13 cellular contexts compared by ENCODE assay signal in genomic region chr6:160400426-160400825, GRCh38. TPM values are rescaled to one million over a fixed set of nuclear protein-coding genes. Genes with fewer than 3 reads are reported as not detected.
A peak's percentile ranks its signal among the peaks of the same experiment; 100 is the strongest.
DNase-seq lines count a peak whose midpoint lies in the region; ATAC-seq and TF ChIP-seq lines count a peak whose summit lies in the region.
"Had no signal": no experiment of that assay in that cellular context is flagged by ENCODE, and none has a peak within 500 bp of the region (broad histone marks: within the 10 kb centered on the region; RNA-seq: fewer than 3 reads in every experiment).

No MANE protein-coding gene starts in this region.

- no peak for ATAC-seq in HG02610 (IDR thresholded peaks at IDR 0.05; ENCODE audit: unreplicated experiment)
- ATAC-seq: stimulated activated naive CD8-positive, alpha-beta T cell treated with anti-CD3 and anti-CD28 coated beads, Interleukin-15, Interleukin-2, amounts not matched to agents 100 U/mL and 50 U/mL, for 24 hours had no signal

- no peaks in the 10 kb centered on the region for H3K4me1 ChIP-seq in fibroblast of lung (ENCODE audit: control insufficient read depth, extremely low read depth, insufficient read depth, low read length)
- H3K4me1 ChIP-seq in sigmoid colon: peaks cover 0 to 19% (median 8%) of the 10 kb centered on the region in 4 donors
- no peaks in the 10 kb centered on the region for H3K4me1 ChIP-seq in Caco-2

- H3K9me3 ChIP-seq in fibroblast of lung (ENCODE audit: control insufficient read depth, insufficient read depth, low read depth, low read length): no peaks in the 10 kb centered on the region
- H3K9me3 ChIP-seq in sigmoid colon: no peaks in the 10 kb centered on the region
- no peaks in the 10 kb centered on the region for H3K9me3 ChIP-seq in Caco-2

- H4K20me1 ChIP-seq in fibroblast of lung (ENCODE audit: control insufficient read depth, extremely low read depth, insufficient read depth, low read length): no peaks in the 10 kb centered on the region

- no peak for TF ChIP-seq CTCF in fibroblast of lung (conservative IDR thresholded peaks at IDR 0.05 in 1 of 2, IDR thresholded peaks at IDR 0.05 in 1 of 2; ENCODE audit: low read depth in 1 of 2, low read length in 2 of 2)
- TF ChIP-seq CTCF in sigmoid colon (IDR thresholded peaks at IDR 0.05): no peak
- TF ChIP-seq CTCF in Caco-2 (IDR thresholded peaks at IDR 0.05; ENCODE audit: insufficient read depth in 1 of 2, low read depth in 1 of 2, low read length in 1 of 2, severe bottlenecking in 1 of 2, unreplicated experiment in 1 of 2): no peak

- H3K4me1 Mint-ChIP-seq in Caco-2 (ENCODE audit: low read depth, unreplicated experiment): no peaks in the 10 kb centered on the region

- no peak overlapping the region for H3K27ac ChIP-seq in fibroblast of lung (ENCODE audit: insufficient read depth, low read length)
- H3K27ac ChIP-seq in sigmoid colon: peak overlapping the region; percentile 47 to 79 (median 65)

- CTCF ChIA-PET in Caco-2 (lab: Charles Lee): no interaction called here

- H3K36me3 ChIP-seq in fibroblast of lung (ENCODE audit: control insufficient read depth, insufficient read depth, low read length) (no peaks in the 10 kb centered on the region), sigmoid colon (no peaks in the 10 kb centered on the region), Caco-2 (ENCODE audit: control insufficient read depth, insufficient read depth, low read length) (no peaks in the 10 kb centered on the region)

- no peak overlapping the region for H3K4me3 Mint-ChIP-seq in Caco-2 (ENCODE audit: unreplicated experiment)

- WGBS in sigmoid colon, 2 donors: 56 to 79% methylated on average over 2 of the region's 2 CpGs

- intact Hi-C loops in sigmoid colon (cut with DNase I): no loop called here
- intact Hi-C loops in Caco-2 (cut with micrococcal nuclease; ENCODE audit: unreplicated experiment): no loop called here

- H3K4me2 ChIP-seq in fibroblast of lung (ENCODE audit: extremely low read depth, insufficient read depth, low read length): no peak overlapping the region

- no peaks in the 10 kb centered on the region for H3K27me3 Mint-ChIP-seq in Caco-2 (ENCODE audit: insufficient read depth, unreplicated experiment)
- H3K27me3 Mint-ChIP-seq: progenitor cell of endocrine pancreas had no signal

- no peaks in the 10 kb centered on the region for H3K79me2 ChIP-seq in fibroblast of lung (ENCODE audit: control insufficient read depth, insufficient read depth, low read length)

- TF ChIP-seq EP300 in sigmoid colon (IDR thresholded peaks at IDR 0.05): peak; percentile 31 to 90 (median 75)

- no peak for TF ChIP-seq POLR2A in sigmoid colon (IDR thresholded peaks at IDR 0.05)

- no peak overlapping the region for H3K9ac ChIP-seq in fibroblast of lung (ENCODE audit: insufficient read depth, low read length)

- H3K27me3 ChIP-seq in fibroblast of lung (ENCODE audit: control insufficient read depth, insufficient read depth, low read length) (no peaks in the 10 kb centered on the region), sigmoid colon (no peaks in the 10 kb centered on the region), Caco-2 (replicated peaks; ENCODE audit: control insufficient read depth, insufficient read depth, low read length) (no peaks in the 10 kb centered on the region)

- no peak overlapping the region for H2AFZ ChIP-seq in fibroblast of lung (ENCODE audit: low read length)

- no peak overlapping the region for H3K4me3 ChIP-seq in fibroblast of lung (replicated peaks in 1 of 4; ENCODE audit: control extremely low read depth in 1 of 4, insufficient read depth in 1 of 4, low read depth in 3 of 4, low read length in 4 of 4)
- no peak overlapping the region for H3K4me3 ChIP-seq in sigmoid colon
- no peak overlapping the region for H3K4me3 ChIP-seq in Caco-2 (ENCODE audit: low read depth, low read length)

- no peaks in the 10 kb centered on the region for H3K36me3 Mint-ChIP-seq in Caco-2 (ENCODE audit: insufficient read depth, unreplicated experiment)

- DNase-seq in H4 (ENCODE audit: low spot score) (peak; percentile 7), OCI-M1 (lab: John Stamatoyannopoulos, UW) (peak; percentile 42), fibroblast of lung (ENCODE audit: low read depth in 2 of 2) (peak; percentile 19 to 60), sigmoid colon (no peak), NCI-H1694 treated with DMSO at 0.1 percent for 48 hours (lab: John Stamatoyannopoulos, UW) (no peak), Caco-2 (no peak)
- no peak for DNase-seq in effector CD8-positive, alpha-beta T cell (lab: John Stamatoyannopoulos, UW)
- DNase-seq: C1 segment of cervical spinal cord; stimulated activated naive CD8-positive, alpha-beta T cell treated with anti-CD3 and anti-CD28 coated beads, Interleukin-15, Interleukin-2, amounts not matched to agents 100 U/mL and 50 U/mL, for 24 hours had no signal

- H3K9me3 Mint-ChIP-seq in Caco-2 (ENCODE audit: unreplicated experiment): no peaks in the 10 kb centered on the region

- H3K27ac Mint-ChIP-seq in Caco-2 (ENCODE audit: unreplicated experiment): no peak overlapping the region

- no TSS peak for BruUV-seq in Caco-2 (replicated peaks; lab: Mats Ljungman, UMichigan)

- POLR2A ChIA-PET in Caco-2 (lab: Charles Lee): interaction anchor here (0.6 kb wide), 1 partner anchor 79 kb away, joined by 4 read pairs; no protein-coding TSS in a partner anchor

RNA-seq across cellular contexts. Expression of gene SLC22A3, which starts 52.2 kb away (rescaled TPM):
- total RNA-seq in H4 (2014; rRNA removed; shearing (Covaris generic)): not detected in 2 replicates
- under 0.01 and 0.26 TPM in 2 replicates for total RNA-seq in fibroblast of lung
- 0.03 TPM in 2 replicates for polyA plus RNA-seq in fibroblast of lung
- polyA plus RNA-seq in fibroblast of lung (2012): 0.03 and 0.05 TPM in 2 replicates
- not detected in 2 replicates for polyA minus RNA-seq in fibroblast of lung (ENCODE audit: low replicate concordance)
- total RNA-seq in sigmoid colon: 10 to 100 TPM; 13.6 to 26.3 (median 19.3) TPM
- 1 to 10 TPM in 1 of 3 donors, under 1 TPM in 2; 0.23 to 3.3 (median 0.60) TPM for polyA plus RNA-seq in sigmoid colon
- 2.3 and 2.4 TPM in 2 replicates for total RNA-seq in Caco-2 (2022)
- total RNA-seq: activated CD8-positive, alpha-beta memory T cell treated with anti-CD3 and anti-CD28 coated beads for 36 hours; SK-MEL-5 had no signal

Comparison
In these comparisons a context has a peak if more than half of its experiments do, and no peak if none do; other contexts are left out.
1. DNase-seq: peak in H4 (single experiment), OCI-M1 (single experiment) and fibroblast of lung (2 of 2); none in sigmoid colon (single experiment), NCI-H1694 treated with DMSO at 0.1 percent for 48 hours (single experiment), effector CD8-positive, alpha-beta T cell (single experiment) and Caco-2 (0 of 2).